In genomic region chr16:57679768-57680167, GRCh38 we compare ENCODE assay signal across 29 cellular contexts. TPM values are rescaled to one million over a fixed set of nuclear protein-coding genes. Genes with fewer than 3 reads are reported as not detected.
"Had no signal": no experiment of that assay in that cellular context is flagged by ENCODE, and none has a peak within 500 bp of the region (broad histone marks: within the 10 kb centered on the region; RNA-seq: fewer than 3 reads in every experiment).

No MANE protein-coding gene starts in this region.

- H3K27me3 ChIP-seq: breast epithelium, heart left ventricle, spleen, testis, transverse colon had no signal

- H3K36me3 Mint-ChIP-seq: activated CD8-positive, alpha-beta memory T cell treated with anti-CD3 and anti-CD28 coated beads, Interleukin-2, amount 10 ng/mL, durations not matched to agents 7 days and 5 days; activated naive CD4-positive, alpha-beta T cell treated with anti-CD3 and anti-CD28 coated beads, Interleukin-2, amount 50 U/mL, for 72 hours; naive thymus-derived CD4-positive, alpha-beta T cell had no signal

- DNase-seq: activated CD4-positive, alpha-beta memory T cell treated with anti-CD3 and anti-CD28 coated beads, Interleukin-2, amount 10 ng/mL, durations not matched to agents 7 days and 5 days; activated CD4-positive, alpha-beta T cell treated with anti-CD3 and anti-CD28 coated beads for 1 hour; activated CD4-positive, alpha-beta T cell treated with anti-CD3 and anti-CD28 coated beads, Interleukin-2, amount 10 ng/mL, durations not matched to agents 7 days and 5 days; activated CD8-positive, alpha-beta memory T cell treated with anti-CD3 and anti-CD28 coated beads, Interleukin-2, amount 10 ng/mL, durations not matched to agents 7 days and 5 days; activated naive CD4-positive, alpha-beta T cell; activated T-cell treated with anti-CD3 and anti-CD28 coated beads, Interleukin-2, amount 50 U/mL, for 48 hours; central memory CD4-positive, alpha-beta T cell; endodermal cell; foreskin fibroblast; hypothalamus; midbrain; naive thymus-derived CD4-positive, alpha-beta T cell; occipital lobe; right cardiac atrium; spleen; stimulated activated naive CD4-positive, alpha-beta T cell; testis; transverse colon had no signal

- H3K4me1 Mint-ChIP-seq: activated CD4-positive, alpha-beta memory T cell treated with anti-CD3 and anti-CD28 coated beads, Interleukin-2, amount 10 ng/mL, durations not matched to agents 7 days and 5 days; activated CD8-positive, alpha-beta memory T cell treated with anti-CD3 and anti-CD28 coated beads, Interleukin-2, amount 10 ng/mL, durations not matched to agents 7 days and 5 days had no signal

- H3K4me1 ChIP-seq: testis, transverse colon had no signal

- H3K9me3 Mint-ChIP-seq: activated CD4-positive, alpha-beta memory T cell treated with anti-CD3 and anti-CD28 coated beads, Interleukin-2, amount 10 ng/mL, durations not matched to agents 7 days and 5 days; activated CD4-positive, alpha-beta T cell treated with anti-CD3 and anti-CD28 coated beads, Interleukin-2, amount 10 ng/mL, durations not matched to agents 7 days and 5 days; activated naive CD4-positive, alpha-beta T cell treated with anti-CD3 and anti-CD28 coated beads, Interleukin-2, amount 50 U/mL, for 72 hours; activated T-helper 2 cell treated with anti-CD3 and anti-CD28 coated beads, Interferon-gamma antibody, Interleukin-2, Interleukin-4, amounts not matched to agents 10 μg/mL and 5 μg/mL and 100 μg/mL, durations not matched to agents 14 hours and 24 hours and 36 hours; dendritic cell treated with granulocyte-macrophage colony-stimulating factor and Interleukin-4, amounts not matched to agents 40 ng/mL and 50 ng/mL, for 4 days; endodermal cell; naive thymus-derived CD4-positive, alpha-beta T cell; neural crest cell had no signal

- H3K9me3 ChIP-seq: breast epithelium, heart left ventricle, spleen, testis, transverse colon had no signal

- ATAC-seq: activated CD8-positive, alpha-beta memory T cell treated with anti-CD3 and anti-CD28 coated beads, Interleukin-2, amount 10 ng/mL, durations not matched to agents 7 days and 5 days; activated naive CD4-positive, alpha-beta T cell treated with anti-CD3 and anti-CD28 coated beads, Interleukin-2, amount 50 U/mL, for 72 hours; esophagus mucosa; heart left ventricle; naive thymus-derived CD4-positive, alpha-beta T cell; right cardiac atrium had no signal

- H3K4me3 Mint-ChIP-seq: activated CD4-positive, alpha-beta memory T cell treated with anti-CD3 and anti-CD28 coated beads, Interleukin-2, amount 10 ng/mL, durations not matched to agents 7 days and 5 days; activated CD4-positive, alpha-beta T cell treated with anti-CD3 and anti-CD28 coated beads, Interleukin-2, amount 10 ng/mL, durations not matched to agents 7 days and 5 days; activated CD8-positive, alpha-beta memory T cell treated with anti-CD3 and anti-CD28 coated beads, Interleukin-2, amount 10 ng/mL, durations not matched to agents 7 days and 5 days; dendritic cell treated with granulocyte-macrophage colony-stimulating factor and Interleukin-4, amounts not matched to agents 40 ng/mL and 50 ng/mL, for 4 days; endodermal cell; naive thymus-derived CD4-positive, alpha-beta T cell; neural crest cell had no signal

- H3K27ac ChIP-seq: breast epithelium, heart left ventricle, testis, transverse colon had no signal

- H3K27ac Mint-ChIP-seq: activated CD4-positive, alpha-beta memory T cell treated with anti-CD3 and anti-CD28 coated beads, Interleukin-2, amount 10 ng/mL, durations not matched to agents 7 days and 5 days; activated CD4-positive, alpha-beta T cell treated with anti-CD3 and anti-CD28 coated beads, Interleukin-2, amount 10 ng/mL, durations not matched to agents 7 days and 5 days; activated CD8-positive, alpha-beta memory T cell treated with anti-CD3 and anti-CD28 coated beads, Interleukin-2, amount 10 ng/mL, durations not matched to agents 7 days and 5 days; activated T-helper 2 cell treated with anti-CD3 and anti-CD28 coated beads, Interferon-gamma antibody, Interleukin-2, Interleukin-4, amounts not matched to agents 10 μg/mL and 5 μg/mL and 100 μg/mL, durations not matched to agents 14 hours and 24 hours and 36 hours; dendritic cell treated with granulocyte-macrophage colony-stimulating factor and Interleukin-4, amounts not matched to agents 40 ng/mL and 50 ng/mL, for 4 days; endodermal cell; naive thymus-derived CD4-positive, alpha-beta T cell had no signal

RNA-seq across cellular contexts. Expression of gene ADGRG3, which starts 11.7 kb away (rescaled TPM):
- total RNA-seq: activated CD4-positive, alpha-beta memory T cell treated with anti-CD3 and anti-CD28 coated beads, Interleukin-2, amount 10 ng/mL, durations not matched to agents 7 days and 5 days; activated CD4-positive, alpha-beta T cell treated with anti-CD3 and anti-CD28 coated beads, Interleukin-2, amount 10 ng/mL, durations not matched to agents 7 days and 5 days; activated CD8-positive, alpha-beta memory T cell treated with anti-CD3 and anti-CD28 coated beads, Interleukin-2, amount 10 ng/mL, durations not matched to agents 7 days and 5 days; activated T-helper 2 cell treated with anti-CD3 and anti-CD28 coated beads, Interferon-gamma antibody, Interleukin-2, Interleukin-4, amounts not matched to agents 10 μg/mL and 5 μg/mL and 100 μg/mL, durations not matched to agents 14 hours and 24 hours and 36 hours; endodermal cell; kidney epithelial cell; neural crest cell; T-helper 1 cell treated with Interleukin-12 subunit alpha and Interleukin-12 subunit beta and Interleukin-4 antibody, amounts not matched to agents 30 ng/mL and 1 ng/mL, for 36 hours had no signal

RNA-seq across cellular contexts. Expression of gene DRC7, which starts 14.8 kb away (rescaled TPM):
- total RNA-seq: activated CD4-positive, alpha-beta memory T cell treated with anti-CD3 and anti-CD28 coated beads, Interleukin-2, amount 10 ng/mL, durations not matched to agents 7 days and 5 days; activated CD4-positive, alpha-beta T cell treated with anti-CD3 and anti-CD28 coated beads, Interleukin-2, amount 10 ng/mL, durations not matched to agents 7 days and 5 days; activated CD8-positive, alpha-beta memory T cell treated with anti-CD3 and anti-CD28 coated beads, Interleukin-2, amount 10 ng/mL, durations not matched to agents 7 days and 5 days; activated naive CD4-positive, alpha-beta T cell treated with anti-CD3 and anti-CD28 coated beads, Interleukin-2, amount 50 U/mL, for 72 hours; activated T-helper 2 cell treated with anti-CD3 and anti-CD28 coated beads, Interferon-gamma antibody, Interleukin-2, Interleukin-4, amounts not matched to agents 10 μg/mL and 5 μg/mL and 100 μg/mL, durations not matched to agents 14 hours and 24 hours and 36 hours; esophagus mucosa; lower leg skin; naive thymus-derived CD4-positive, alpha-beta T cell; right cardiac atrium; T-helper 1 cell treated with Interleukin-12 subunit alpha and Interleukin-12 subunit beta and Interleukin-4 antibody, amounts not matched to agents 30 ng/mL and 1 ng/mL, for 36 hours; transverse colon; urinary bladder had no signal
